ENCODE assay signal across 8 cellular contexts in genomic region chr7:141533149-141533949, GRCh38. TPM values are rescaled to one million over a fixed set of nuclear protein-coding genes. Genes with fewer than 3 reads are reported as not detected.
DNase-seq lines count a peak whose midpoint lies in the region; ATAC-seq and TF ChIP-seq lines count a peak whose summit lies in the region.

No MANE protein-coding gene starts in this region.

- peak; percentile 94 for TF ChIP-seq CTCF in GM12864 (IDR thresholded peaks at IDR 0.05; ENCODE audit: low read depth, low read length, missing control alignments)

- no peak overlapping the region for H3K4me3 ChIP-seq in GM12864 (ENCODE audit: low read depth, low read length)

- DNase-seq in GM12864 (ENCODE audit: low read depth) (peak; percentile 27), HK-2 (ENCODE audit: unreplicated experiment) (peak; percentile 64), NCI-H69 (lab: John Stamatoyannopoulos, UW) (peak; percentile 89), lung microvascular endothelial cell (ENCODE audit: low read depth in 2 of 2) (peak; percentile 83 to 86)
- DNase-seq in activated CD4-positive, alpha-beta T cell treated with anti-CD3 and anti-CD28 coated beads, Interleukin-2, amount 50 U/mL, for 4 hours, result peak; percentile 49 to 53
- DNase-seq in effector CD4-positive, alpha-beta T cell, result peak; percentile 51
- peak; percentile 17 for DNase-seq in stimulated activated CD8-positive, alpha-beta memory T cell treated with anti-CD3 and anti-CD28 coated beads, Interleukin-12 subunit alpha, Interleukin-12 subunit beta, amount 100 ng/mL, for 24 hours (ENCODE audit: extremely low read depth)

- no peak for ATAC-seq in HG03135 (IDR thresholded peaks at IDR 0.05; ENCODE audit: unreplicated experiment)

RNA-seq across cellular contexts. Expression of gene AGK, which starts 17.9 kb away (rescaled TPM):
- 15.3 and 15.5 TPM in 2 replicates for total RNA-seq in lung microvascular endothelial cell

Comparison
In these comparisons a context has a peak if more than half of its experiments do, and no peak if none do; other contexts are left out.
1. DNase-seq: peak in every context shown above with its lines; median percentile 89 in NCI-H69; 84 in lung microvascular endothelial cell; 64 in HK-2; 51 in activated CD4-positive, alpha-beta T cell treated with anti-CD3 and anti-CD28 coated beads, Interleukin-2, amount 50 U/mL, for 4 hours; 51 in effector CD4-positive, alpha-beta T cell; 27 in GM12864; 17 in stimulated activated CD8-positive, alpha-beta memory T cell treated with anti-CD3 and anti-CD28 coated beads, Interleukin-12 subunit alpha, Interleukin-12 subunit beta, amount 100 ng/mL, for 24 hours.